In the genomic region with DNA sequence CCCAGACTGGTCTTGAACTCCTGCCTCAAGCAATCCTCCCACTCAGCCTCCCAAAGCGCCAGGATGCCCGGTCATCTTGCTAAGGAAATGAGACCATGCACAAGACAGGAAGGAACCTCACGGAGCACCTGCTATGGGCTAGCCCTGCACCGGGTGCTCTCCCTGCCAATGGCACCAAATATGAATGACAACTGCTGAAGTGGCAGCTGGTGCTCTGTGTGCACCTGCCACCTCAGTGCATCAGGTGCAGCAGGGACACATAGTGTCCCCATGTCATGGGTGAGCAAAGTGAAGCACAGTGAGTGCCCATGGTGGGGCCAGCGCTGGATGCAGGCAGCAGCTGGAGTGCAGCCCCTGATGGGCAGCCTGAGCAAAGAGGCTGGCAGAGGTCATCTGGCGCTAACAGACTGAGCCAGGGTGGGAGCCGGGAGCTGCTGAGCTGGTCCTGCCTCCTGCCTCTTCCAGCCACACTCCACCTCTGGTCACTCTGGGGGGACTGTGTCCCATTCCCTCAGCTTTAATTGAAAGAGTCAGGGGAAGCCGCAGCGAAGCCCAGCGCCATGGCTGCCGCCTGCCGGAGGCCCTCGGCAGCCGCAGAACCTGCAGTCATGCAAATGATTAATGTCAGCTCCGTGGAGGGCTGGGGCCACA, we compare ENCODE assay signal across 16 cellular contexts. TPM values are rescaled to one million over a fixed set of nuclear protein-coding genes. Genes with fewer than 3 reads are reported as not detected.
DNase-seq lines count a peak whose midpoint lies in the region; ATAC-seq and TF ChIP-seq lines count a peak whose summit lies in the region.
"Had no signal": no experiment of that assay in that cellular context is flagged by ENCODE, and none has a peak within 500 bp of the region (broad histone marks: within the 10 kb centered on the region; RNA-seq: fewer than 3 reads in every experiment).

No MANE protein-coding gene starts in this region.

- intact Hi-C loops in lower lobe of right lung (cut with DNase I) = no loop called here

- H4K20me1 ChIP-seq in smooth muscle cell (ENCODE audit: low read depth) = no peaks in the 10 kb centered on the region

- DNase-seq in NCI-H1417 (lab: John Stamatoyannopoulos, UW) = peak; percentile 50 to 92 (median 82)
- DNase-seq in NCI-H1417 treated with DMSO at 0.1 percent for 48 hours (lab: John Stamatoyannopoulos, UW) = no peak
- peak; percentile 56 for DNase-seq in NCI-H69 (lab: John Stamatoyannopoulos, UW)
- DNase-seq in lower lobe of right lung = peak; percentile 15
- DNase-seq in smooth muscle cell (lab: John Stamatoyannopoulos, UW; ENCODE audit: unreplicated experiment) = no peak
- no peak for DNase-seq in NK-92 (lab: John Stamatoyannopoulos, UW; ENCODE audit: unreplicated experiment)
- DNase-seq in putamen (ENCODE audit: low spot score) = no peak
- DNase-seq: activated B cell treated with CpG ODN at 0.5 μM for 24 hours; activated effector memory CD4-positive, alpha-beta T cell treated with Interleukin-2 at 50 U/mL for 16 hours; central memory CD4-positive, alpha-beta T cell; DND-41; midbrain; testis had no signal

- H3K4me2 ChIP-seq in smooth muscle cell = no peak overlapping the region

- no peak overlapping the region for H3K27ac ChIP-seq in lower lobe of right lung
- H3K27ac ChIP-seq in smooth muscle cell (ENCODE audit: low read depth) = no peak overlapping the region
- H3K27ac ChIP-seq: testis had no signal

- H3K9ac ChIP-seq in smooth muscle cell (ENCODE audit: low read depth) = no peak overlapping the region

- no peak overlapping the region for H2AFZ ChIP-seq in smooth muscle cell (ENCODE audit: low read depth)

- H3K27me3 ChIP-seq in lower lobe of right lung (ENCODE audit: low read depth) (peaks cover 35% of the 10 kb centered on the region), smooth muscle cell (ENCODE audit: low read depth) (no peaks in the 10 kb centered on the region)
- H3K27me3 ChIP-seq: testis had no signal

- no peaks in the 10 kb centered on the region for H3F3A ChIP-seq in smooth muscle cell (ENCODE audit: low read depth)

- WGBS in smooth muscle cell (ENCODE audit: low lambda C conversion rate) = 84% methylated on average over 15 of the region's 15 CpGs

- H3K36me3 ChIP-seq in lower lobe of right lung = no peaks in the 10 kb centered on the region
- H3K36me3 ChIP-seq in smooth muscle cell (ENCODE audit: low read depth) = no peaks in the 10 kb centered on the region

- no peak overlapping the region for H3K4me3 ChIP-seq in lower lobe of right lung
- H3K4me3 ChIP-seq in smooth muscle cell = no peak overlapping the region
- H3K4me3 ChIP-seq: testis had no signal

- no peak for ATAC-seq in lower lobe of right lung

- peak; percentile 14; the same call in 1 of the 3 replicates for TF ChIP-seq CTCF in GM12872 (IDR thresholded peaks at IDR 0.05; ENCODE audit: insufficient read depth, low read depth, low read length)
- TF ChIP-seq CTCF in lower lobe of right lung (IDR thresholded peaks at IDR 0.05) = no peak
- TF ChIP-seq CTCF in smooth muscle cell (IDR thresholded peaks at IDR 0.05; ENCODE audit: borderline replicate concordance, insufficient read depth, poor library complexity, severe bottlenecking) = no peak

- H3K4me1 ChIP-seq in lower lobe of right lung = no peaks in the 10 kb centered on the region
- peaks cover 8% of the 10 kb centered on the region for H3K4me1 ChIP-seq in smooth muscle cell (ENCODE audit: low read depth)
- H3K4me1 ChIP-seq: testis had no signal

- H3K9me3 ChIP-seq in lower lobe of right lung (no peaks in the 10 kb centered on the region), smooth muscle cell (replicated peaks; ENCODE audit: low read depth) (no peaks in the 10 kb centered on the region)
- H3K9me3 ChIP-seq: testis had no signal

- H3K79me2 ChIP-seq in smooth muscle cell (ENCODE audit: low read depth) = no peaks in the 10 kb centered on the region

RNA-seq across cellular contexts. Expression of gene BARX1, which starts 46.4 kb away (rescaled TPM):
- total RNA-seq in lower lobe of right lung (not detected), smooth muscle cell (3.2 and 6.1 TPM in 2 replicates)
- 6.1 and 11.5 TPM in 2 replicates for polyA plus RNA-seq in smooth muscle cell
- total RNA-seq: A172, activated B cell treated with CpG ODN at 0.5 μM for 24 hours, renal cortical epithelial cell had no signal

Comparison
In these comparisons a context has a peak if more than half of its experiments do, and no peak if none do; other contexts are left out.
1. DNase-seq: peak in NCI-H1417 (3 of 3), NCI-H69 (single experiment) and lower lobe of right lung (single experiment); none in NCI-H1417 treated with DMSO at 0.1 percent for 48 hours (single experiment), smooth muscle cell (single experiment), NK-92 (single experiment) and putamen (single experiment).